10 cellular contexts compared by ENCODE assay signal in genomic region chr2:46073540-46074018, GRCh38.
DNase-seq lines count a peak whose midpoint lies in the region; ATAC-seq, FAIRE-seq and TF ChIP-seq lines count a peak whose summit lies in the region.
"Had no signal": no experiment of that assay in that cellular context is flagged by ENCODE, and none has a peak within 500 bp of the region (broad histone marks: within the 10 kb centered on the region; RNA-seq: fewer than 3 reads in every experiment).

No MANE protein-coding gene starts in this region.

- DNase-seq in heart right ventricle (no peak), right atrium auricular region (ENCODE audit: low spot score) (no peak), body of pancreas (peak in 1 of 4 donors; percentile 9), kidney (no peak), suprapubic skin (ENCODE audit: low spot score in 2 of 2) (no peak)
- no peak for DNase-seq in activated CD4-positive, alpha-beta T cell treated with anti-CD3 and anti-CD28 coated beads, Interleukin-2, amount 50 U/mL, for 1 hour
- no peak for DNase-seq in activated T-helper 1 cell treated with anti-CD3 and anti-CD28 coated beads, Interleukin-12 subunit alpha, Interleukin-12 subunit beta, Interleukin-2, Interleukin-4 antibody, amounts not matched to agents 30 ng/mL and 10 ng/mL and 1 ng/mL, durations not matched to agents 14 hours and 24 hours and 36 hours (ENCODE audit: low spot score)
- DNase-seq: activated B cell treated with CpG ODN at 0.5 μM for 24 hours, endodermal cell had no signal

- WGBS in heart right ventricle, 2 donors = 57 to 70% methylated on average over 9 of the region's 9 CpGs
- WGBS in body of pancreas, 2 donors = 73 to 80% methylated on average over 9 of the region's 9 CpGs
- 53% methylated on average over 9 of the region's 9 CpGs for WGBS in suprapubic skin

- H3K9ac ChIP-seq in kidney (ENCODE audit: low read length in 2 of 2) = no peak overlapping the region

- no peaks in the 10 kb centered on the region for H3K9me3 Mint-ChIP-seq in activated T-helper 1 cell treated with anti-CD3 and anti-CD28 coated beads, Interleukin-12 subunit alpha, Interleukin-12 subunit beta, Interleukin-2, Interleukin-4 antibody, amounts not matched to agents 30 ng/mL and 10 ng/mL and 1 ng/mL, durations not matched to agents 14 hours and 24 hours and 36 hours
- H3K9me3 Mint-ChIP-seq: activated B cell treated with CpG ODN at 0.5 μM for 24 hours, endodermal cell had no signal

- H3K27me3 ChIP-seq in heart right ventricle (no peaks in the 10 kb centered on the region), right atrium auricular region (no peaks in the 10 kb centered on the region), body of pancreas (no peaks in the 10 kb centered on the region), suprapubic skin (no peaks in the 10 kb centered on the region)

- H3K4me3 ChIP-seq in heart right ventricle (no peak overlapping the region), right atrium auricular region (no peak overlapping the region), body of pancreas (no peak overlapping the region), kidney (ENCODE audit: low read length in 2 of 2) (no peak overlapping the region), suprapubic skin (no peak overlapping the region)

- peaks cover 10% of the 10 kb centered on the region for H3K4me1 Mint-ChIP-seq in activated T-helper 1 cell treated with anti-CD3 and anti-CD28 coated beads, Interleukin-12 subunit alpha, Interleukin-12 subunit beta, Interleukin-2, Interleukin-4 antibody, amounts not matched to agents 30 ng/mL and 10 ng/mL and 1 ng/mL, durations not matched to agents 14 hours and 24 hours and 36 hours (ENCODE audit: low read depth)
- H3K4me1 Mint-ChIP-seq: activated B cell treated with CpG ODN at 0.5 μM for 24 hours had no signal

- H3K36me3 ChIP-seq in heart right ventricle (no peaks in the 10 kb centered on the region), right atrium auricular region (no peaks in the 10 kb centered on the region), body of pancreas (replicated peaks in 1 of 2; ENCODE audit: insufficient read depth in 1 of 2, low read depth in 2 of 2) (no peaks in the 10 kb centered on the region), kidney (ENCODE audit: control insufficient read depth in 1 of 2, insufficient read depth in 2 of 2, low read length in 2 of 2) (no peaks in the 10 kb centered on the region), suprapubic skin (no peaks in the 10 kb centered on the region)

- TF ChIP-seq POLR2A in body of pancreas (IDR thresholded peaks at IDR 0.05) = no peak
- no peak for TF ChIP-seq POLR2A in suprapubic skin (IDR thresholded peaks at IDR 0.05)

- peak in 7 of 8 donors; percentile 49 to 73 (median 64) for ATAC-seq in heart right ventricle
- peak; percentile 33 for ATAC-seq in body of pancreas
- ATAC-seq in GM21423 (IDR thresholded peaks at IDR 0.05; ENCODE audit: unreplicated experiment) = no peak

- no peaks in the 10 kb centered on the region for H3K9me3 ChIP-seq in heart right ventricle
- no peaks in the 10 kb centered on the region for H3K9me3 ChIP-seq in right atrium auricular region
- no peaks in the 10 kb centered on the region for H3K9me3 ChIP-seq in body of pancreas
- no peaks in the 10 kb centered on the region for H3K9me3 ChIP-seq in kidney (ENCODE audit: control insufficient read depth in 1 of 2, low read length in 2 of 2)
- no peaks in the 10 kb centered on the region for H3K9me3 ChIP-seq in suprapubic skin

- peaks cover 0 to 53% (median 32%) of the 10 kb centered on the region in 9 donors for H3K4me1 ChIP-seq in heart right ventricle
- peaks cover 0 to 24% of the 10 kb centered on the region in 2 donors for H3K4me1 ChIP-seq in right atrium auricular region
- H3K4me1 ChIP-seq in body of pancreas = no peaks in the 10 kb centered on the region
- peaks cover 0 to 2% of the 10 kb centered on the region in 2 donors for H3K4me1 ChIP-seq in kidney (ENCODE audit: control insufficient read depth in 1 of 2, insufficient read depth in 1 of 2, low read depth in 1 of 2, low read length in 2 of 2)
- peaks cover 2% of the 10 kb centered on the region for H3K4me1 ChIP-seq in suprapubic skin

- no peak for FAIRE-seq in kidney (lab: Jason Lieb, UNC)

- TF ChIP-seq CTCF in heart right ventricle (IDR thresholded peaks at IDR 0.05) = no peak
- no peak for TF ChIP-seq CTCF in right atrium auricular region (IDR thresholded peaks at IDR 0.05)
- no peak for TF ChIP-seq CTCF in body of pancreas (IDR thresholded peaks at IDR 0.05)
- TF ChIP-seq CTCF in kidney (IDR thresholded peaks at IDR 0.05; ENCODE audit: borderline replicate concordance, extremely low read depth, insufficient read depth) = no peak
- no peak for TF ChIP-seq CTCF in suprapubic skin (IDR thresholded peaks at IDR 0.05)

- intact Hi-C loops in heart right ventricle (cut with DNase I) (no loop called here), body of pancreas (cut with DNase I) (no loop called here), kidney (cut with DNase I) (no loop called here)
- intact Hi-C loops in activated T-helper 1 cell treated with anti-CD3 and anti-CD28 coated beads, Interleukin-12 subunit alpha, Interleukin-12 subunit beta, Interleukin-2, Interleukin-4 antibody, amounts not matched to agents 30 ng/mL and 10 ng/mL and 1 ng/mL, durations not matched to agents 14 hours and 24 hours and 36 hours (cut with micrococcal nuclease) = no loop called here

- TF ChIP-seq EP300 in suprapubic skin (IDR thresholded peaks at IDR 0.05) = no peak

- H3K36me3 Mint-ChIP-seq in activated T-helper 1 cell treated with anti-CD3 and anti-CD28 coated beads, Interleukin-12 subunit alpha, Interleukin-12 subunit beta, Interleukin-2, Interleukin-4 antibody, amounts not matched to agents 30 ng/mL and 10 ng/mL and 1 ng/mL, durations not matched to agents 14 hours and 24 hours and 36 hours (ENCODE audit: low read depth) = no peaks in the 10 kb centered on the region

- no peak overlapping the region for H3K27ac Mint-ChIP-seq in activated T-helper 1 cell treated with anti-CD3 and anti-CD28 coated beads, Interleukin-12 subunit alpha, Interleukin-12 subunit beta, Interleukin-2, Interleukin-4 antibody, amounts not matched to agents 30 ng/mL and 10 ng/mL and 1 ng/mL, durations not matched to agents 14 hours and 24 hours and 36 hours
- H3K27ac Mint-ChIP-seq: activated B cell treated with CpG ODN at 0.5 μM for 24 hours, endodermal cell had no signal

- H3K27me3 Mint-ChIP-seq in activated T-helper 1 cell treated with anti-CD3 and anti-CD28 coated beads, Interleukin-12 subunit alpha, Interleukin-12 subunit beta, Interleukin-2, Interleukin-4 antibody, amounts not matched to agents 30 ng/mL and 10 ng/mL and 1 ng/mL, durations not matched to agents 14 hours and 24 hours and 36 hours (ENCODE audit: insufficient read depth) = no peaks in the 10 kb centered on the region
- H3K27me3 Mint-ChIP-seq: activated B cell treated with CpG ODN at 0.5 μM for 24 hours had no signal

- H3K27ac ChIP-seq in heart right ventricle (peak overlapping the region in 7 of 10 donors; percentile 13 to 68 (median 58)), right atrium auricular region (peak overlapping the region in 1 of 2 donors; percentile 2), body of pancreas (no peak overlapping the region), kidney (ENCODE audit: low read depth in 2 of 2, low read length in 2 of 2) (peak overlapping the region; percentile 1 to 48), suprapubic skin (no peak overlapping the region)

- H3K4me3 Mint-ChIP-seq in activated T-helper 1 cell treated with anti-CD3 and anti-CD28 coated beads, Interleukin-12 subunit alpha, Interleukin-12 subunit beta, Interleukin-2, Interleukin-4 antibody, amounts not matched to agents 30 ng/mL and 10 ng/mL and 1 ng/mL, durations not matched to agents 14 hours and 24 hours and 36 hours = no peak overlapping the region
- H3K4me3 Mint-ChIP-seq: activated B cell treated with CpG ODN at 0.5 μM for 24 hours, endodermal cell had no signal

Comparison
In these comparisons a context has a peak if more than half of its experiments do, and no peak if none do; other contexts are left out.
1. H3K27ac ChIP-seq: peak in heart right ventricle (7 of 10) and kidney (2 of 2); none in body of pancreas (0 of 4) and suprapubic skin (single experiment).